8 cellular contexts compared by ENCODE assay signal in the genomic region with DNA sequence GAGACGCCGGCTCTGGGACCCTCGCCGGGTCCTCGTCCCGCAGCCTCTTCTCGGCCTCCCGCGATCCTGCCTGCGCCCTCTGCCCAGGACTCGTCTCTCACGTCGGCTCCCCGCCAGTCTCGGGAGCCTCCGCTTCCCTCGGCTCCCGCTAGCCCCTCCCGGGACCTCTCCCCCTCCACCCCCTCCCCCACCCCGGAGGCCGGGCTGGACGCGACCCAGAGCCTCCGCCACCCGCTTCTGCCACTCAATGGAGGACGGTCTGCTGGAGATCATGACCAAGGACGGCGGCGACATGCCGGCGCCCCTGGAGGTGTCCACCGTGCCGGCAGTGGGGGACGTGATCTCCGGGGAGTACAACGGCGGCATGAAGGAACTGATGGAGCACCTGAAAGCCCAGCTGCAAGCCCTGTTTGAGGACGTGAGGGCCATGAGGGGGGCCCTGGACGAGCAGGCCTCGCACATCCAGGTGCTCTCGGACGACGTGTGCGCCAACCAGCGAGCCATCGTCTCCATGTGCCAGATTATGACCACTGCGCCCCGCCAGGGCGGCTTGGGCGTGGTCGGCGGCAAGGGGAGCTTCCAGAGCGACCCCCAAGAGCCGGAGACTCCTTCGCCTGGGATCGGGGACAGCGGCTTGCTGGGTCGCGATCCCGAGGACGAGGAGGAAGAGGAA. TPM values are rescaled to one million over a fixed set of nuclear protein-coding genes. Genes with fewer than 3 reads are reported as not detected.
A peak's percentile ranks its signal among the peaks of the same experiment; 100 is the strongest.
DNase-seq lines count a peak whose midpoint lies in the region; ATAC-seq, FAIRE-seq and TF ChIP-seq lines count a peak whose summit lies in the region.

No MANE protein-coding gene starts in this region.

- no peaks in the 10 kb centered on the region for H3K9me1 ChIP-seq in keratinocyte (ENCODE audit: control insufficient read depth, extremely low read depth, insufficient read depth, low read length)

- H4K20me1 ChIP-seq in keratinocyte (ENCODE audit: control insufficient read depth, extremely low read depth, insufficient read depth, low read length): no peaks in the 10 kb centered on the region

- H3K4me1 ChIP-seq in cardiac muscle cell (ENCODE audit: low read depth): no peaks in the 10 kb centered on the region
- peaks cover 14% of the 10 kb centered on the region for H3K4me1 ChIP-seq in keratinocyte (ENCODE audit: control insufficient read depth, extremely low read depth, insufficient read depth, low read length)
- H3K4me1 ChIP-seq in stomach smooth muscle (ENCODE audit: control insufficient read depth, insufficient read depth, low read length): peaks cover 17% of the 10 kb centered on the region

- FAIRE-seq in keratinocyte (lab: Jason Lieb, UNC): no peak

- no peaks in the 10 kb centered on the region for H3K9me3 Mint-ChIP-seq in activated naive CD4-positive, alpha-beta T cell treated with anti-CD3 and anti-CD28 coated beads, Interleukin-2, amount 50 U/mL, for 72 hours

- dilution Hi-C loops in keratinocyte (cut with MboI; ENCODE audit: extremely low pct_ligation_motif_present, low sequenced_read_pairs): no loop called here

- peak overlapping the region; percentile 42 for H3K4me3 ChIP-seq in cardiac muscle cell
- peak overlapping the region; percentile 55 to 78 (median 64) for H3K4me3 ChIP-seq in keratinocyte (ENCODE audit: control insufficient read depth in 2 of 3, extremely low read depth in 1 of 3, insufficient read depth in 2 of 3, low read depth in 1 of 3, low read length in 3 of 3)
- peak overlapping the region; percentile 57 to 78 for H3K4me3 ChIP-seq in stomach smooth muscle (ENCODE audit: low read length in 2 of 2)

- H3K27me3 ChIP-seq in cardiac muscle cell: peaks cover 93% of the 10 kb centered on the region
- H3K27me3 ChIP-seq in keratinocyte (ENCODE audit: control insufficient read depth, extremely low read depth, insufficient read depth, low read length): peaks cover 56% of the 10 kb centered on the region
- H3K27me3 ChIP-seq in stomach smooth muscle (ENCODE audit: control insufficient read depth in 1 of 2, insufficient read depth in 2 of 2, low read length in 2 of 2): peaks cover 35 to 54% of the 10 kb centered on the region in 2 donors

- H3K4me2 ChIP-seq in keratinocyte (ENCODE audit: control insufficient read depth, extremely low read depth, insufficient read depth, low read depth, low read length): peak overlapping the region; percentile 74

- in situ Hi-C loops in ACHN (cut with HindIII; ENCODE audit: low pct_ligation_motif_present, low pct_unique_long_range_greater_than_20kb, low sequenced_read_pairs): no loop called here

- no peaks in the 10 kb centered on the region for H3K36me3 Mint-ChIP-seq in activated naive CD4-positive, alpha-beta T cell treated with anti-CD3 and anti-CD28 coated beads, Interleukin-2, amount 50 U/mL, for 72 hours

- intact Hi-C loops in cardiac septum (cut with DNase I): no loop called here

- H3K36me3 ChIP-seq in cardiac muscle cell (no peaks in the 10 kb centered on the region), keratinocyte (ENCODE audit: control insufficient read depth in 2 of 2, extremely low read depth in 1 of 2, insufficient read depth in 2 of 2, low read length in 2 of 2) (no peaks in the 10 kb centered on the region), stomach smooth muscle (ENCODE audit: control insufficient read depth in 2 of 2, insufficient read depth in 2 of 2, low read length in 2 of 2) (no peaks in the 10 kb centered on the region)

- H3K27ac ChIP-seq in cardiac muscle cell (no peak overlapping the region), keratinocyte (ENCODE audit: control insufficient read depth, insufficient read depth, low read length) (no peak overlapping the region), stomach smooth muscle (ENCODE audit: low read length) (no peak overlapping the region)

- H3K9ac ChIP-seq in keratinocyte (ENCODE audit: control insufficient read depth, extremely low read depth, insufficient read depth, low read length) (no peak overlapping the region), stomach smooth muscle (ENCODE audit: low read length in 2 of 2) (no peak overlapping the region)

- ATAC-seq in activated naive CD4-positive, alpha-beta T cell treated with anti-CD3 and anti-CD28 coated beads, Interleukin-2, amount 50 U/mL, for 72 hours: peak; percentile 10 to 13
- no peak for ATAC-seq in GM19397 (IDR thresholded peaks at IDR 0.05; ENCODE audit: unreplicated experiment)
- ATAC-seq in GM21526 (IDR thresholded peaks at IDR 0.05; ENCODE audit: low FRiP score, unreplicated experiment): no peak

- H2AFZ ChIP-seq in keratinocyte (ENCODE audit: control insufficient read depth, low read length): peak overlapping the region; percentile 90

- H3K79me2 ChIP-seq in keratinocyte (ENCODE audit: control insufficient read depth, insufficient read depth, low read length): no peaks in the 10 kb centered on the region

- no peak for DNase-seq in cardiac muscle cell (ENCODE audit: low read depth in 1 of 2, low spot score in 1 of 2)
- no peak for DNase-seq in cardiac septum (ENCODE audit: low spot score)
- DNase-seq in activated naive CD4-positive, alpha-beta T cell treated with anti-CD3 and anti-CD28 coated beads, Interleukin-2, amount 50 U/mL, for 72 hours (ENCODE audit: low spot score in 2 of 2): peak in 1 of 2 donors; percentile 17
- no peak for DNase-seq in keratinocyte (ENCODE audit: low read depth, low spot score)
- DNase-seq in ACHN: no peak

- TF ChIP-seq CTCF in cardiac muscle cell (IDR thresholded peaks at IDR 0.05; ENCODE audit: low read depth, low read length) (no peak), keratinocyte (optimal IDR thresholded peaks at IDR 0.05 in 1 of 3, IDR thresholded peaks at IDR 0.05 in 1 of 3, conservative IDR thresholded peaks at IDR 0.05 in 1 of 3; ENCODE audit: extremely low read depth in 1 of 3, insufficient read depth in 2 of 3, low read length in 3 of 3) (no peak)

- H3K9me3 ChIP-seq in cardiac muscle cell (ENCODE audit: low read depth) (no peaks in the 10 kb centered on the region), keratinocyte (ENCODE audit: control insufficient read depth, low read depth, low read length) (no peaks in the 10 kb centered on the region), stomach smooth muscle (ENCODE audit: control insufficient read depth in 2 of 2, low read length in 2 of 2) (no peaks in the 10 kb centered on the region)

- H3K27ac Mint-ChIP-seq in activated naive CD4-positive, alpha-beta T cell treated with anti-CD3 and anti-CD28 coated beads, Interleukin-2, amount 50 U/mL, for 72 hours: no peak overlapping the region

RNA-seq across cellular contexts. Expression of a gene that starts 0.6 kb away (rescaled TPM):
- total RNA-seq in cardiac muscle cell (0.45 and 1.7 TPM in 2 replicates), cardiac septum (0.67 TPM)
- polyA plus RNA-seq in cardiac muscle cell (not detected in 2 replicates), keratinocyte (0.19 to 0.51 TPM (median 0.21 TPM) in 3 replicates)
- under 1 TPM; 0.25 to 0.64 TPM for total RNA-seq in activated naive CD4-positive, alpha-beta T cell treated with anti-CD3 and anti-CD28 coated beads, Interleukin-2, amount 50 U/mL, for 72 hours
- not detected for polyA plus RNA-seq in keratinocyte (2011; ENCODE audit: low read depth)
- polyA plus RNA-seq in keratinocyte (2011; cell fraction: cytosol; rRNA removed): 0.64 and 0.87 TPM in 2 replicates
- polyA plus RNA-seq in keratinocyte (2011; cell fraction: nucleus; rRNA removed): 0.88 and 1.6 TPM in 2 replicates
- polyA plus RNA-seq in keratinocyte (2012; ENCODE audit: low replicate concordance): 0.08 and 0.45 TPM in 2 replicates
- 0.13 to 0.20 TPM in 2 of 3 replicates, not detected in the other for polyA minus RNA-seq in keratinocyte
- not detected for polyA minus RNA-seq in keratinocyte (2011; cell fraction: cytosol; rRNA and poly(A)+ RNA removed)
- 0.42 and 0.62 TPM in 2 replicates for polyA minus RNA-seq in keratinocyte (2011; cell fraction: nucleus; rRNA and poly(A)+ RNA removed)

RNA-seq across cellular contexts. Expression of a gene that starts 19.1 kb away (rescaled TPM):
- total RNA-seq in cardiac muscle cell: not detected in 2 replicates
- not detected in 2 replicates for polyA plus RNA-seq in cardiac muscle cell
- not detected for total RNA-seq in cardiac septum
- not detected for total RNA-seq in activated naive CD4-positive, alpha-beta T cell treated with anti-CD3 and anti-CD28 coated beads, Interleukin-2, amount 50 U/mL, for 72 hours
- not detected in 3 replicates for polyA plus RNA-seq in keratinocyte
- not detected for polyA plus RNA-seq in keratinocyte (2011; ENCODE audit: low read depth)
- polyA plus RNA-seq in keratinocyte (2011; cell fraction: cytosol; rRNA removed): not detected in 2 replicates
- not detected in 2 replicates for polyA plus RNA-seq in keratinocyte (2011; cell fraction: nucleus; rRNA removed)
- 0.13 TPM in 1 of 2 replicates, not detected in the other for polyA plus RNA-seq in keratinocyte (2012; ENCODE audit: low replicate concordance)
- polyA minus RNA-seq in keratinocyte: not detected in 3 replicates
- not detected for polyA minus RNA-seq in keratinocyte (2011; cell fraction: cytosol; rRNA and poly(A)+ RNA removed)
- polyA minus RNA-seq in keratinocyte (2011; cell fraction: nucleus; rRNA and poly(A)+ RNA removed): not detected in 2 replicates

RNA-seq across cellular contexts. Expression of a gene that starts 26.7 kb away (rescaled TPM):
- 41.2 and 47.9 TPM in 2 replicates for total RNA-seq in cardiac muscle cell
- 53.0 and 62.0 TPM in 2 replicates for polyA plus RNA-seq in cardiac muscle cell
- 69.4 TPM for total RNA-seq in cardiac septum
- 10 to 100 TPM; 30.7 to 45.3 TPM for total RNA-seq in activated naive CD4-positive, alpha-beta T cell treated with anti-CD3 and anti-CD28 coated beads, Interleukin-2, amount 50 U/mL, for 72 hours
- 18.4 to 21.7 TPM (median 19.0 TPM) in 3 replicates for polyA plus RNA-seq in keratinocyte
- 1.9 TPM for polyA plus RNA-seq in keratinocyte (2011; ENCODE audit: low read depth)
- 11.3 and 13.7 TPM in 2 replicates for polyA plus RNA-seq in keratinocyte (2011; cell fraction: cytosol; rRNA removed)
- polyA plus RNA-seq in keratinocyte (2011; cell fraction: nucleus; rRNA removed): 11.4 and 13.6 TPM in 2 replicates
- 10.5 and 18.7 TPM in 2 replicates for polyA plus RNA-seq in keratinocyte (2012; ENCODE audit: low replicate concordance)
- 17.9 to 27.7 TPM (median 22.1 TPM) in 3 replicates for polyA minus RNA-seq in keratinocyte
- 8.4 TPM for polyA minus RNA-seq in keratinocyte (2011; cell fraction: cytosol; rRNA and poly(A)+ RNA removed)
- 5.7 and 9.4 TPM in 2 replicates for polyA minus RNA-seq in keratinocyte (2011; cell fraction: nucleus; rRNA and poly(A)+ RNA removed)

Comparison
In these comparisons a context has a peak if more than half of its experiments do, and no peak if none do; other contexts are left out.
1. ATAC-seq: peak in activated naive CD4-positive, alpha-beta T cell treated with anti-CD3 and anti-CD28 coated beads, Interleukin-2, amount 50 U/mL, for 72 hours (2 of 2); none in GM19397 (single experiment) and GM21526 (single experiment).
2. Peak in every context shown above with its lines, with median percentiles within 50 percentile points of each other: H3K4me3 ChIP-seq.